ENCODE assay signal across 8 cellular contexts in the genomic region with DNA sequence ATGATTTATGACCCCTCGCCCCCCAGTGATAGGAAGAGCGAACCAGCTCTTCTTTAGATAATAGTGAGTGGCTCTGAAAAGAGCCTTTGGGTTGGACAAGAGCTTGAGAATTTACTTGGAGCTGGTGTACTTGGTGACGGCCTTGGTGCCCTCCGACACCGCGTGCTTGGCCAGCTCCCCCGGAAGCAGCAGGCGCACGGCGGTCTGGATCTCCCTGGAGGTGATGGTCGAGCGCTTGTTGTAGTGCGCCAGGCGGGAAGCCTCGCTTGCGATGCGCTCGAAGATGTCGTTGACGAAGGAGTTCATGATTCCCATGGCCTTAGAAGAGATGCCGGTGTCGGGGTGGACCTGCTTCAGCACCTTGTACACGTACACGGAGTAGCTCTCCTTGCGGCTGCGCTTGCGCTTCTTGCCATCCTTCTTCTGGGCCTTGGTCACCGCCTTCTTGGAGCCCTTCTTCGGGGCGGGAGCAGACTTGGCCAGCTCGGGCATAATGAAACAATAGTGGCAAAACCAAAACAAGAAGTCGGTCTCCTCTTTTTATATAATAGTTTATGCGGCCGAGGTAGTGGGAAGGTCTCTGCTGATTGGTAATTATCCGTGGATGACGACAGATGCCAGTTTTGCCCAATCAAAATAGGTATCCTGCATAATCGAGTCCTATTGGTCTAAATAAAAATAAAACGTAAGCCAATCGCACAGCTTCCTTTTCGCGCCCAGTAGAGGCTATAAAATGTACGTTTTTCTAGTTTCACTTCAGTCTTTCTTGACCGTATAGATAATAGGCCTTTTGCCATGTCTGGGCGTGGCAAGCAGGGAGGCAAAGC.
DNase-seq lines count a peak whose midpoint lies in the region; ATAC-seq and TF ChIP-seq lines count a peak whose summit lies in the region.
"Not testable (repeated sequence)": the region's sequence is repeated elsewhere in the genome, so short reads cannot be mapped to it uniquely, and the experiment has no call there.

No MANE protein-coding gene starts in this region.

- H3K27me3 ChIP-seq in effector memory CD4-positive, alpha-beta T cell (replicated peaks; ENCODE audit: control insufficient read depth, insufficient read depth, low read length, poor library complexity, severe bottlenecking): not testable (repeated sequence)
- peaks cover 14% of the 10 kb centered on the region for H3K27me3 ChIP-seq in lower lobe of right lung (ENCODE audit: low read depth)

- H3K4me3 Mint-ChIP-seq in Calu3 (ENCODE audit: low read depth, unreplicated experiment): peak overlapping the region; percentile 92
- peak overlapping the region; percentile 95 for H3K4me3 Mint-ChIP-seq in activated CD8-positive, alpha-beta T cell treated with anti-CD3 and anti-CD28 coated beads, Interleukin-2, amount 10 ng/mL, durations not matched to agents 7 days and 5 days

- H3K4me3 ChIP-seq in effector memory CD4-positive, alpha-beta T cell (ENCODE audit: insufficient read depth, low read depth, low read length, poor library complexity, severe bottlenecking): peak overlapping the region; percentile 55
- peak overlapping the region; percentile 61 for H3K4me3 ChIP-seq in lower lobe of right lung

- CTCF ChIA-PET in Calu3 (lab: Charles Lee): interaction anchor here (0.7 to 1.9 kb wide), 9 partner anchors 10 to 94 kb away, joined by 3 to 23 read pairs (median 3); a partner anchor contains a TSS
- CTCF ChIA-PET in activated CD8-positive, alpha-beta T cell treated with anti-CD3 and anti-CD28 coated beads, Interleukin-2, amount 10 ng/mL, durations not matched to agents 7 days and 5 days (lab: Charles Lee): interaction anchor here (0.6 to 5.3 kb wide), 9 partner anchors 11 to 674 kb away, joined by 3 to 64 read pairs (median 6); a partner anchor contains a TSS

- H3K27ac Mint-ChIP-seq in Calu3 (ENCODE audit: unreplicated experiment): peak overlapping the region; percentile 91
- H3K27ac Mint-ChIP-seq in activated CD8-positive, alpha-beta T cell treated with anti-CD3 and anti-CD28 coated beads, Interleukin-2, amount 10 ng/mL, durations not matched to agents 7 days and 5 days: peak overlapping the region; percentile 99

- H3K36me3 Mint-ChIP-seq in Calu3 (ENCODE audit: insufficient read depth, unreplicated experiment): peaks cover 51% of the 10 kb centered on the region
- H3K36me3 Mint-ChIP-seq in activated CD8-positive, alpha-beta T cell treated with anti-CD3 and anti-CD28 coated beads, Interleukin-2, amount 10 ng/mL, durations not matched to agents 7 days and 5 days (ENCODE audit: low read depth): peaks cover 24% of the 10 kb centered on the region

- H3K9me3 Mint-ChIP-seq in Calu3 (ENCODE audit: low read depth, unreplicated experiment); activated CD8-positive, alpha-beta T cell treated with anti-CD3 and anti-CD28 coated beads, Interleukin-2, amount 10 ng/mL, durations not matched to agents 7 days and 5 days (ENCODE audit: insufficient read depth): not testable (repeated sequence)

- POLR2A ChIA-PET in activated CD8-positive, alpha-beta T cell treated with anti-CD3 and anti-CD28 coated beads, Interleukin-2, amount 10 ng/mL, durations not matched to agents 7 days and 5 days (lab: Charles Lee): interaction anchor here (0.6 to 11.2 kb wide), 58 partner anchors 11 to 1783 kb away, joined by 3 to 1287 read pairs (median 4); partner anchors contain the start of genes POM121L2 and ZNF184

- DNase-seq in Calu3: peak; percentile 78
- DNase-seq in HS-5 (ENCODE audit: low read depth): peak; percentile 95
- peak; percentile 96 for DNase-seq in NOMO-1 treated with DMSO at 0.1 percent for 48 hours (lab: John Stamatoyannopoulos, UW; ENCODE audit: unreplicated experiment)
- DNase-seq in activated CD8-positive, alpha-beta T cell treated with anti-CD3 and anti-CD28 coated beads, Interleukin-2, amount 10 ng/mL, durations not matched to agents 7 days and 5 days: peak; percentile 89
- DNase-seq in effector memory CD4-positive, alpha-beta T cell: peak; percentile 58 to 74 (median 59)
- DNase-seq in lower lobe of right lung: peak; percentile 74
- DNase-seq in stimulated activated CD4-positive, alpha-beta T cell treated with anti-CD3 and anti-CD28 coated beads, TNF-alpha, amount 100 ng/mL, for 24 hours (ENCODE audit: low read depth in 3 of 3): peak; percentile 40 to 63 (median 53)

- H3K27me3 Mint-ChIP-seq in Calu3 (ENCODE audit: unreplicated experiment); activated CD8-positive, alpha-beta T cell treated with anti-CD3 and anti-CD28 coated beads, Interleukin-2, amount 10 ng/mL, durations not matched to agents 7 days and 5 days (ENCODE audit: low read depth): not testable (repeated sequence)

- TF ChIP-seq CTCF in Calu3 (IDR thresholded peaks at IDR 0.05; ENCODE audit: unreplicated experiment); lower lobe of right lung (IDR thresholded peaks at IDR 0.05): not testable (repeated sequence)

- intact Hi-C loops in Calu3 (cut with micrococcal nuclease; ENCODE audit: unreplicated experiment): loop anchor here (2.0 kb wide), 1 partner anchor 661 kb away; a partner anchor contains a TSS
- intact Hi-C loops in lower lobe of right lung (cut with DNase I): not testable (repeated sequence)

- not testable (repeated sequence) for H3K9me3 ChIP-seq in effector memory CD4-positive, alpha-beta T cell (ENCODE audit: control insufficient read depth, low read length); lower lobe of right lung

- ATAC-seq in GM21423 (IDR thresholded peaks at IDR 0.05; ENCODE audit: unreplicated experiment) (peak; percentile 62), lower lobe of right lung (peak; percentile 90 to 91)
- ATAC-seq in activated CD8-positive, alpha-beta T cell treated with anti-CD3 and anti-CD28 coated beads, Interleukin-2, amount 10 ng/mL, durations not matched to agents 7 days and 5 days: peak; percentile 64

- H3K4me1 Mint-ChIP-seq in Calu3 (ENCODE audit: low read depth, unreplicated experiment): peaks cover 22% of the 10 kb centered on the region
- peaks cover 51% of the 10 kb centered on the region for H3K4me1 Mint-ChIP-seq in activated CD8-positive, alpha-beta T cell treated with anti-CD3 and anti-CD28 coated beads, Interleukin-2, amount 10 ng/mL, durations not matched to agents 7 days and 5 days (ENCODE audit: low read depth)

- not testable (repeated sequence) for H3K36me3 ChIP-seq in effector memory CD4-positive, alpha-beta T cell (ENCODE audit: control insufficient read depth, insufficient read depth, low read length); lower lobe of right lung

- BruUV-seq in Calu3 (replicated peaks; lab: Mats Ljungman, UMichigan): TSS peak; percentile 99

- H3K4me1 ChIP-seq in effector memory CD4-positive, alpha-beta T cell (ENCODE audit: control insufficient read depth, insufficient read depth, low read length, poor library complexity, severe bottlenecking): peaks cover 18% of the 10 kb centered on the region
- peaks cover 19% of the 10 kb centered on the region for H3K4me1 ChIP-seq in lower lobe of right lung

- peak overlapping the region; percentile 69 for H3K27ac ChIP-seq in effector memory CD4-positive, alpha-beta T cell (ENCODE audit: insufficient read depth, low read length, poor library complexity, severe bottlenecking)
- H3K27ac ChIP-seq in lower lobe of right lung: peak overlapping the region; percentile 89

Comparison
In these comparisons a context has a peak if more than half of its experiments do, and no peak if none do; other contexts are left out.
1. Peak in every context shown above with its lines: DNase-seq, ATAC-seq, H3K4me3 ChIP-seq and H3K27ac ChIP-seq.